Comparison of ENCODE assay signal across 12 cellular contexts in genomic region chrX:12844319-12844718, GRCh38. TPM values are rescaled to one million over a fixed set of nuclear protein-coding genes. Genes with fewer than 3 reads are reported as not detected.
DNase-seq lines count a peak whose midpoint lies in the region; ATAC-seq, FAIRE-seq and TF ChIP-seq lines count a peak whose summit lies in the region.
"Had no signal": no experiment of that assay in that cellular context is flagged by ENCODE, and none has a peak within 500 bp of the region (broad histone marks: within the 10 kb centered on the region; RNA-seq: fewer than 3 reads in every experiment).

No MANE protein-coding gene starts in this region.

- H3K36me3 ChIP-seq in adrenal gland (replicated peaks in 1 of 2): no peaks in the 10 kb centered on the region

- H3K4me1 Mint-ChIP-seq in activated naive CD8-positive, alpha-beta T cell (ENCODE audit: low read depth): peaks cover 15% of the 10 kb centered on the region

- no peaks in the 10 kb centered on the region for H3K9me3 Mint-ChIP-seq in activated naive CD8-positive, alpha-beta T cell (ENCODE audit: low read depth)

- WGBS in adrenal gland, 4 donors: 40 to 76% (median 59%) methylated on average over 3 of the region's 3 CpGs

- H3K27ac Mint-ChIP-seq in activated naive CD8-positive, alpha-beta T cell: peak overlapping the region; percentile 80

- H3K27me3 ChIP-seq in adrenal gland: peaks cover 11% of the 10 kb centered on the region

- intact Hi-C loops in adrenal gland (cut with DNase I): no loop called here

- H3K4me3 ChIP-seq in adrenal gland: no peak overlapping the region

- no peaks in the 10 kb centered on the region for H3K27me3 Mint-ChIP-seq in activated naive CD8-positive, alpha-beta T cell

- H3K4me3 Mint-ChIP-seq in activated naive CD8-positive, alpha-beta T cell: no peak overlapping the region

- H3K4me1 ChIP-seq in adrenal gland (replicated peaks in 1 of 2): no peaks in the 10 kb centered on the region

- H3K27ac ChIP-seq in adrenal gland: no peak overlapping the region

- no peak for TF ChIP-seq CTCF in adrenal gland (IDR thresholded peaks at IDR 0.05)

- FAIRE-seq in RCC 7860 (lab: Jason Lieb, UNC): no peak

- DNase-seq in RCC 7860 (ENCODE audit: low spot score) (no peak), SHP77 treated with DMSO at 0.1 percent for 48 hours (lab: John Stamatoyannopoulos, UW) (no peak), adrenal gland (no peak), mucosa of gallbladder (ENCODE audit: low spot score) (no peak)
- DNase-seq: DMS153, Kasumi-1, NCI-H2171 had no signal

- peaks cover 2% of the 10 kb centered on the region for H3K36me3 Mint-ChIP-seq in activated naive CD8-positive, alpha-beta T cell

- no peak for TF ChIP-seq POLR2A in GM18505 (IDR thresholded peaks at IDR 0.05; ENCODE audit: borderline replicate concordance, extremely low read depth, insufficient read depth, insufficient read length)
- TF ChIP-seq POLR2A in adrenal gland (IDR thresholded peaks at IDR 0.05): no peak

- ATAC-seq in GM18505 (IDR thresholded peaks at IDR 0.05; ENCODE audit: unreplicated experiment): peak; percentile 34
- ATAC-seq in GM21381 (IDR thresholded peaks at IDR 0.05; ENCODE audit: unreplicated experiment): peak; percentile 27
- peak; percentile 43 for ATAC-seq in HG03196 (IDR thresholded peaks at IDR 0.05; ENCODE audit: unreplicated experiment)

- no peaks in the 10 kb centered on the region for H3K9me3 ChIP-seq in adrenal gland (replicated peaks in 1 of 3)

RNA-seq across cellular contexts. Expression of gene TLR7, which starts 22.6 kb away (rescaled TPM):
- 1 to 10 TPM in 7 of 8 donors, under 1 TPM in 1; 0.18 to 4.0 (median 3.2) TPM for total RNA-seq in adrenal gland
- polyA plus RNA-seq in adrenal gland: under 1 TPM; 0.20 to 0.93 (median 0.32) TPM
- total RNA-seq in mucosa of gallbladder: 4.3 TPM
- total RNA-seq: epithelial cell of proximal tubule had no signal

RNA-seq across cellular contexts. Expression of gene PRPS2, which starts 53.1 kb away (rescaled TPM):
- total RNA-seq in adrenal gland: 100 to 1,000 TPM in 3 of 8 donors, 10 to 100 TPM in 5; 22.3 to 317 (median 82.1) TPM
- polyA plus RNA-seq in adrenal gland: 100 to 1,000 TPM in 1 of 3 donors, 10 to 100 TPM in 2; 36.9 to 102 (median 83.5) TPM
- 53.3 TPM for total RNA-seq in mucosa of gallbladder
